ENCODE assay signal across 16 cellular contexts in genomic region chr18:63002305-63002704, GRCh38.
"Had no signal": no experiment of that assay in that cellular context is flagged by ENCODE, and none has a peak within 500 bp of the region (broad histone marks: within the 10 kb centered on the region; RNA-seq: fewer than 3 reads in every experiment).

No MANE protein-coding gene starts in this region.

- H3K36me3 ChIP-seq: gastrocnemius medialis, lower lobe of right lung, pancreas, right atrium auricular region, thoracic aorta, tibial nerve, upper lobe of left lung had no signal

- H3K4me3 ChIP-seq: gastrocnemius medialis, lower lobe of right lung, pancreas, right atrium auricular region, thoracic aorta, tibial nerve, upper lobe of left lung had no signal

- DNase-seq: cortex of kidney; foreskin fibroblast; gastrocnemius medialis; head of caudate nucleus; left ventricle myocardium superior; lower lobe of right lung; naive thymus-derived CD8-positive, alpha-beta T cell; occipital lobe; pancreas; stimulated activated CD4-positive, alpha-beta T cell treated with anti-CD3 and anti-CD28 coated beads, Interleukin-4, amount 100 ng/mL, for 4 hours; stimulated activated naive CD8-positive, alpha-beta T cell treated with anti-CD3 and anti-CD28 coated beads, Interleukin-15, Interleukin-2, amounts not matched to agents 100 U/mL and 50 U/mL, for 24 hours; substantia nigra; upper lobe of left lung had no signal

- H3K27me3 ChIP-seq: gastrocnemius medialis, pancreas, right atrium auricular region, tibial nerve, upper lobe of left lung had no signal

- H3K4me1 ChIP-seq: lower lobe of right lung, upper lobe of left lung had no signal

- H3K9me3 ChIP-seq: gastrocnemius medialis, lower lobe of right lung, pancreas, right atrium auricular region, thoracic aorta, tibial nerve, upper lobe of left lung had no signal

- H3K27ac ChIP-seq: gastrocnemius medialis, lower lobe of right lung, pancreas, right atrium auricular region, thoracic aorta, tibial nerve, upper lobe of left lung had no signal
